Comparison of ENCODE assay signal across 1 cellular context in genomic region chr7:101803203-101804086, GRCh38.
TF ChIP-seq lines count a peak whose summit lies in the region.

No MANE protein-coding gene starts in this region.

TF ChIP-seq in HepG2, 621 proteins besides CTCF, POLR2A, EP300 and RAD21 (continued from another document and continues in another):
- TF ChIP-seq ARHGAP35 (CRISPR knock-in tag; IDR thresholded peaks at IDR 0.05; ENCODE audit: borderline replicate concordance), result no peak
- TF ChIP-seq GLMP (CRISPR knock-in tag; IDR thresholded peaks at IDR 0.05; ENCODE audit: borderline replicate concordance), result no peak
- no peak for TF ChIP-seq SUZ12 (IDR thresholded peaks at IDR 0.05; ENCODE audit: low read depth, low read length)
- TF ChIP-seq E2F5 (CRISPR knock-in tag; conservative IDR thresholded peaks at IDR 0.05), result no peak
- no peak for TF ChIP-seq ZNF639 (CRISPR knock-in tag; conservative IDR thresholded peaks at IDR 0.05)
- no peak for TF ChIP-seq SOX13 (IDR thresholded peaks at IDR 0.05)
- peak in 1 of 2 experiments; percentile 23; a peak in 1 of 4 replicates for TF ChIP-seq SOX13 (CRISPR knock-in tag; conservative IDR thresholded peaks at IDR 0.05 in 1 of 2, IDR thresholded peaks at IDR 0.05 in 1 of 2)
- TF ChIP-seq FOXK1 (CRISPR knock-in tag; IDR thresholded peaks at IDR 0.05; ENCODE audit: borderline replicate concordance, low read depth), result no peak
- TF ChIP-seq ZNF513 (CRISPR knock-in tag; conservative IDR thresholded peaks at IDR 0.05), result no peak
- no peak for TF ChIP-seq FLYWCH1 (CRISPR knock-in tag; IDR thresholded peaks at IDR 0.05)
- no peak for TF ChIP-seq GLI4 (CRISPR knock-in tag; IDR thresholded peaks at IDR 0.05; ENCODE audit: borderline replicate concordance)
- no peak for TF ChIP-seq ZNF460 (CRISPR knock-in tag; IDR thresholded peaks at IDR 0.05; ENCODE audit: borderline replicate concordance)
- TF ChIP-seq ZNF616 (CRISPR knock-in tag; IDR thresholded peaks at IDR 0.05; ENCODE audit: low read depth), result no peak
- TF ChIP-seq RXRA (CRISPR knock-in tag; IDR thresholded peaks at IDR 0.05), result no peak
- TF ChIP-seq SP140L (CRISPR knock-in tag; IDR thresholded peaks at IDR 0.05; ENCODE audit: borderline replicate concordance), result no peak
- TF ChIP-seq PBX2 (CRISPR knock-in tag; IDR thresholded peaks at IDR 0.05), result no peak
- TF ChIP-seq MIER3 (CRISPR knock-in tag; IDR thresholded peaks at IDR 0.05; ENCODE audit: borderline replicate concordance), result no peak
- no peak for TF ChIP-seq U2AF1 (optimal IDR thresholded peaks at IDR 0.05; ENCODE audit: low read depth, low read length)
- no peak for TF ChIP-seq SRSF1 (optimal IDR thresholded peaks at IDR 0.05; ENCODE audit: low read depth, low read length)
- no peak for TF ChIP-seq ZNF234 (CRISPR knock-in tag; conservative IDR thresholded peaks at IDR 0.05)
- TF ChIP-seq GABPA (IDR thresholded peaks at IDR 0.05; ENCODE audit: low read depth, low read length), result no peak
- no peak for TF ChIP-seq GABPA (CRISPR knock-in tag; IDR thresholded peaks at IDR 0.05; ENCODE audit: low read depth)
- no peak for TF ChIP-seq ZNF816 (CRISPR knock-in tag; IDR thresholded peaks at IDR 0.05; ENCODE audit: borderline replicate concordance)
- TF ChIP-seq MAFK (conservative IDR thresholded peaks at IDR 0.05 in 1 of 2, IDR thresholded peaks at IDR 0.05 in 1 of 2; ENCODE audit: low read length in 2 of 2), result no peak
- TF ChIP-seq ZNF530 (CRISPR knock-in tag; IDR thresholded peaks at IDR 0.05; ENCODE audit: low read depth), result no peak
- no peak for TF ChIP-seq ZNF101 (CRISPR knock-in tag; IDR thresholded peaks at IDR 0.05; ENCODE audit: borderline replicate concordance, low read depth)
- TF ChIP-seq ZFY (CRISPR knock-in tag; IDR thresholded peaks at IDR 0.05), result no peak
- TF ChIP-seq RERE (CRISPR knock-in tag; IDR thresholded peaks at IDR 0.05; ENCODE audit: low read depth), result no peak
- TF ChIP-seq THAP11 (CRISPR knock-in tag; IDR thresholded peaks at IDR 0.05), result 0 out of 2 replicates have a peak, but pooled peaks have one; percentile 26
- TF ChIP-seq TEAD2 (CRISPR knock-in tag; IDR thresholded peaks at IDR 0.05), result no peak
- TF ChIP-seq SALL2 (CRISPR knock-in tag; IDR thresholded peaks at IDR 0.05), result no peak
- no peak for TF ChIP-seq PHF5A (CRISPR knock-in tag; IDR thresholded peaks at IDR 0.05; ENCODE audit: low read depth, unreplicated experiment)
- TF ChIP-seq MLLT10 (CRISPR knock-in tag; IDR thresholded peaks at IDR 0.05), result no peak
- no peak for TF ChIP-seq GTF3A (CRISPR knock-in tag; conservative IDR thresholded peaks at IDR 0.05)
- peak; percentile 38 for TF ChIP-seq CEBPG (CRISPR knock-in tag; IDR thresholded peaks at IDR 0.05)
- TF ChIP-seq ZNF232 (CRISPR knock-in tag; IDR thresholded peaks at IDR 0.05; ENCODE audit: borderline replicate concordance), result no peak
- TF ChIP-seq ZNF75D (CRISPR knock-in tag; IDR thresholded peaks at IDR 0.05; ENCODE audit: borderline replicate concordance), result no peak
- TF ChIP-seq FOXM1 (CRISPR knock-in tag; IDR thresholded peaks at IDR 0.05), result no peak
- TF ChIP-seq PITX1 (CRISPR knock-in tag; IDR thresholded peaks at IDR 0.05), result no peak
- no peak for TF ChIP-seq FOXP1 (IDR thresholded peaks at IDR 0.05)
- TF ChIP-seq FOXP1 (CRISPR knock-in tag; IDR thresholded peaks at IDR 0.05), result peak; percentile 59
- TF ChIP-seq ZNF768 (CRISPR knock-in tag; IDR thresholded peaks at IDR 0.05), result peak; percentile 90
- no peak for TF ChIP-seq ZNF776 (CRISPR knock-in tag; IDR thresholded peaks at IDR 0.05)
- no peak for TF ChIP-seq ZBTB39 (CRISPR knock-in tag; IDR thresholded peaks at IDR 0.05)
- no peak for TF ChIP-seq SIX1 (CRISPR knock-in tag; IDR thresholded peaks at IDR 0.05; ENCODE audit: borderline replicate concordance)
- no peak for TF ChIP-seq IKZF1 (IDR thresholded peaks at IDR 0.05)
- TF ChIP-seq SMAD3 (CRISPR knock-in tag; IDR thresholded peaks at IDR 0.05), result no peak
- TF ChIP-seq DDIT3 (CRISPR knock-in tag; IDR thresholded peaks at IDR 0.05), result no peak
- TF ChIP-seq ZZZ3 (CRISPR knock-in tag; IDR thresholded peaks at IDR 0.05; ENCODE audit: borderline replicate concordance), result no peak
- no peak for TF ChIP-seq ZNF775 (CRISPR knock-in tag; IDR thresholded peaks at IDR 0.05; ENCODE audit: borderline replicate concordance)
- no peak for TF ChIP-seq STAT6 (CRISPR knock-in tag; IDR thresholded peaks at IDR 0.05; ENCODE audit: borderline replicate concordance)
- no peak for TF ChIP-seq ZFP36L1 (CRISPR knock-in tag; IDR thresholded peaks at IDR 0.05)
- TF ChIP-seq NCOA5 (CRISPR knock-in tag; IDR thresholded peaks at IDR 0.05), result no peak
- TF ChIP-seq HNRNPLL (IDR thresholded peaks at IDR 0.05; ENCODE audit: low read depth, low read length, poor library complexity, severe bottlenecking), result no peak
- TF ChIP-seq ARID2 (CRISPR knock-in tag; IDR thresholded peaks at IDR 0.05; ENCODE audit: borderline replicate concordance), result no peak
- TF ChIP-seq ZNF839 (CRISPR knock-in tag; IDR thresholded peaks at IDR 0.05; ENCODE audit: borderline replicate concordance), result no peak
- TF ChIP-seq ZNF136 (CRISPR knock-in tag; IDR thresholded peaks at IDR 0.05; ENCODE audit: low read depth), result no peak
